ENCODE assay signal across 12 cellular contexts in the genomic region with DNA sequence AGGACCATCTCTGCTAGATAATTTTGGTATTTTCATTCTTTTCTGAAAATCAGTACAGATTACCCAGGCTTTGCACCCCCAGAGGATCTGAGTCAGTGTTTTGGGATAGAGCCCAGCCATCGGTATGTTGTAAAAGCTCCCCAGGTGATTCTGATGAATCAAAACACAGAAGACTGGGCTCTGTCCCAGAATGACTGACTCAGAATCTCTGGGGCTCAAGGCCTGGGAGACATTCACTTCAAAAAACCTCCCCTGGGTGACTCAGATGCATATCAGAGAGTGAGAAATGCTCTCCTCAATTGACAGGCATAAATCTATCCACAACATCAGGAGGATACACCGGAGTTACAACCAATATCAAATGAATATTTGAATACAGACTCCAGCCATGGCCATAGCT. TPM values are rescaled to one million over a fixed set of nuclear protein-coding genes. Genes with fewer than 3 reads are reported as not detected.
DNase-seq lines count a peak whose midpoint lies in the region; ATAC-seq and TF ChIP-seq lines count a peak whose summit lies in the region.
"Had no signal": no experiment of that assay in that cellular context is flagged by ENCODE, and none has a peak within 500 bp of the region (broad histone marks: within the 10 kb centered on the region; RNA-seq: fewer than 3 reads in every experiment).

No MANE protein-coding gene starts in this region.

- H3K9me3 Mint-ChIP-seq in stimulated activated effector memory CD8-positive, alpha-beta T cell treated with anti-CD3 and anti-CD28 coated beads, Interleukin-12 subunit alpha, Interleukin-12 subunit beta, amount 100 ng/mL, for 72 hours = peaks cover 7% of the 10 kb centered on the region
- H3K9me3 Mint-ChIP-seq: activated naive CD4-positive, alpha-beta T cell treated with anti-CD3 and anti-CD28 coated beads, Interleukin-2, amount 10 ng/mL, durations not matched to agents 7 days and 5 days; stimulated activated naive CD8-positive, alpha-beta T cell treated with anti-CD3 and anti-CD28 coated beads, Interleukin-15, Interleukin-2, amounts not matched to agents 100 ng/mL and 50 ng/mL, for 24 hours had no signal

- peak overlapping the region; percentile 10; the same call in 1 of the 2 replicates for H3K27ac ChIP-seq in GM23248

- H2AFZ ChIP-seq in GM23248 = no peak overlapping the region

- in situ Hi-C loops in GM23248 (cut with MboI) = no loop called here

- H3K27me3 ChIP-seq in GM23248 (replicated peaks; ENCODE audit: insufficient read depth) = no peaks in the 10 kb centered on the region
- H3K27me3 ChIP-seq in skeletal muscle satellite cell (ENCODE audit: control insufficient read depth, insufficient read depth, low read length) = peaks cover 3% of the 10 kb centered on the region

- no peaks in the 10 kb centered on the region for H3K36me3 Mint-ChIP-seq in stimulated activated effector memory CD8-positive, alpha-beta T cell treated with anti-CD3 and anti-CD28 coated beads, Interleukin-12 subunit alpha, Interleukin-12 subunit beta, amount 100 ng/mL, for 72 hours
- H3K36me3 Mint-ChIP-seq: activated naive CD4-positive, alpha-beta T cell treated with anti-CD3 and anti-CD28 coated beads, Interleukin-2, amount 10 ng/mL, durations not matched to agents 7 days and 5 days had no signal

- H3K36me3 ChIP-seq in GM23248 (ENCODE audit: low read depth) (no peaks in the 10 kb centered on the region), skeletal muscle satellite cell (ENCODE audit: insufficient read depth, low read length) (no peaks in the 10 kb centered on the region)

- no peaks in the 10 kb centered on the region for H3K9me3 ChIP-seq in GM23248 (ENCODE audit: low read depth)
- H3K9me3 ChIP-seq in skeletal muscle satellite cell (replicated peaks; ENCODE audit: low read length) = no peaks in the 10 kb centered on the region

- H3K4me3 Mint-ChIP-seq in stimulated activated effector memory CD8-positive, alpha-beta T cell treated with anti-CD3 and anti-CD28 coated beads, Interleukin-12 subunit alpha, Interleukin-12 subunit beta, amount 100 ng/mL, for 72 hours = no peak overlapping the region
- H3K4me3 Mint-ChIP-seq: activated naive CD4-positive, alpha-beta T cell treated with anti-CD3 and anti-CD28 coated beads, Interleukin-2, amount 10 ng/mL, durations not matched to agents 7 days and 5 days; stimulated activated naive CD8-positive, alpha-beta T cell treated with anti-CD3 and anti-CD28 coated beads, Interleukin-15, Interleukin-2, amounts not matched to agents 100 ng/mL and 50 ng/mL, for 24 hours had no signal

- 0% methylated on average over 2 of the region's 2 CpGs for WGBS in GM23248 (ENCODE audit: low coverage in 1 of 2, low lambda C conversion rate in 2 of 2, missing lambda C conversion rate in 2 of 2), 2 experiments

- H3K4me1 Mint-ChIP-seq in stimulated activated effector memory CD8-positive, alpha-beta T cell treated with anti-CD3 and anti-CD28 coated beads, Interleukin-12 subunit alpha, Interleukin-12 subunit beta, amount 100 ng/mL, for 72 hours = no peaks in the 10 kb centered on the region
- H3K4me1 Mint-ChIP-seq: activated naive CD4-positive, alpha-beta T cell treated with anti-CD3 and anti-CD28 coated beads, Interleukin-2, amount 10 ng/mL, durations not matched to agents 7 days and 5 days had no signal

- H3K9me2 ChIP-seq in GM23248 (ENCODE audit: insufficient read depth) = no peaks in the 10 kb centered on the region

- H3K4me2 ChIP-seq in GM23248 (ENCODE audit: unreplicated experiment) (peak overlapping the region; percentile 63), skeletal muscle satellite cell (ENCODE audit: low read length) (peak overlapping the region; percentile 41)

- no peak overlapping the region for H3K27ac Mint-ChIP-seq in stimulated activated effector memory CD8-positive, alpha-beta T cell treated with anti-CD3 and anti-CD28 coated beads, Interleukin-12 subunit alpha, Interleukin-12 subunit beta, amount 100 ng/mL, for 72 hours
- H3K27ac Mint-ChIP-seq: activated naive CD4-positive, alpha-beta T cell treated with anti-CD3 and anti-CD28 coated beads, Interleukin-2, amount 10 ng/mL, durations not matched to agents 7 days and 5 days; stimulated activated naive CD8-positive, alpha-beta T cell treated with anti-CD3 and anti-CD28 coated beads, Interleukin-15, Interleukin-2, amounts not matched to agents 100 ng/mL and 50 ng/mL, for 24 hours had no signal

- no peak for ATAC-seq in stimulated activated effector memory CD8-positive, alpha-beta T cell treated with anti-CD3 and anti-CD28 coated beads, Interleukin-12 subunit alpha, Interleukin-12 subunit beta, amount 100 ng/mL, for 72 hours
- ATAC-seq in HG02870 (IDR thresholded peaks at IDR 0.05; ENCODE audit: unreplicated experiment) = no peak

- peaks cover 22% of the 10 kb centered on the region for H3F3A ChIP-seq in GM23248 (ENCODE audit: insufficient read depth)

- no peaks in the 10 kb centered on the region for H4K20me1 ChIP-seq in GM23248 (ENCODE audit: insufficient read depth)

- H3K4me1 ChIP-seq in GM23248 (ENCODE audit: insufficient read depth) (peaks cover 23% of the 10 kb centered on the region), skeletal muscle satellite cell (ENCODE audit: control insufficient read depth, insufficient read depth, low read length) (peaks cover 21% of the 10 kb centered on the region)

- H3K9ac ChIP-seq in GM23248 (no peak overlapping the region), skeletal muscle satellite cell (ENCODE audit: low read depth, low read length) (no peak overlapping the region)

- TF ChIP-seq CTCF in fibroblast of the aortic adventitia (IDR thresholded peaks at IDR 0.05; ENCODE audit: insufficient read depth, low read length) = no peak

- H3K4me3 ChIP-seq in GM23248 = no peak overlapping the region
- H3K4me3 ChIP-seq in fibroblast of the aortic adventitia (ENCODE audit: low read depth, low read length) = no peak overlapping the region
- no peak overlapping the region for H3K4me3 ChIP-seq in skeletal muscle satellite cell (ENCODE audit: low read length)

- H3K79me2 ChIP-seq in GM23248 (ENCODE audit: insufficient read depth) = no peaks in the 10 kb centered on the region

- peak; percentile 97 for DNase-seq in GM23248
- peak; percentile 64 for DNase-seq in RPMI8226
- peak; percentile 96 for DNase-seq in fibroblast of the aortic adventitia (ENCODE audit: low read depth)
- no peak for DNase-seq in stimulated activated effector memory CD8-positive, alpha-beta T cell treated with anti-CD3 and anti-CD28 coated beads, Interleukin-12 subunit alpha, Interleukin-12 subunit beta, amount 100 ng/mL, for 72 hours (ENCODE audit: low spot score in 2 of 2)
- DNase-seq in putamen (ENCODE audit: low spot score) = no peak
- DNase-seq: activated naive CD4-positive, alpha-beta T cell treated with anti-CD3 and anti-CD28 coated beads, Interleukin-2, amount 10 ng/mL, durations not matched to agents 7 days and 5 days; hippocampal formation; NCI-H1436 treated with DMSO at 0.1 percent for 48 hours had no signal

RNA-seq across cellular contexts. Expression of a gene that starts 32.6 kb away (rescaled TPM):
- total RNA-seq in GM23248 (2014; rRNA removed; shearing (Covaris generic)) = not detected in 2 replicates
- polyA plus RNA-seq in GM23248 (2016; fragmentation: Nextera tagmentation; extraction: Ambion mirVana) = not detected in 2 replicates
- not detected in 2 replicates for total RNA-seq in fibroblast of the aortic adventitia (ENCODE audit: low replicate concordance)
- total RNA-seq in skeletal muscle satellite cell (2012; rRNA removed) = under 0.01 and 0.22 TPM in 2 replicates
- total RNA-seq: right cardiac atrium had no signal
- polyA plus RNA-seq: right cardiac atrium had no signal

Comparison
In these comparisons a context has a peak if more than half of its experiments do, and no peak if none do; other contexts are left out.
1. DNase-seq: peak in GM23248 (single experiment), RPMI8226 (single experiment) and fibroblast of the aortic adventitia (single experiment); none in stimulated activated effector memory CD8-positive, alpha-beta T cell treated with anti-CD3 and anti-CD28 coated beads, Interleukin-12 subunit alpha, Interleukin-12 subunit beta, amount 100 ng/mL, for 72 hours (0 of 2) and putamen (single experiment).